ENCODE assay signal across 8 cellular contexts in the genomic region with DNA sequence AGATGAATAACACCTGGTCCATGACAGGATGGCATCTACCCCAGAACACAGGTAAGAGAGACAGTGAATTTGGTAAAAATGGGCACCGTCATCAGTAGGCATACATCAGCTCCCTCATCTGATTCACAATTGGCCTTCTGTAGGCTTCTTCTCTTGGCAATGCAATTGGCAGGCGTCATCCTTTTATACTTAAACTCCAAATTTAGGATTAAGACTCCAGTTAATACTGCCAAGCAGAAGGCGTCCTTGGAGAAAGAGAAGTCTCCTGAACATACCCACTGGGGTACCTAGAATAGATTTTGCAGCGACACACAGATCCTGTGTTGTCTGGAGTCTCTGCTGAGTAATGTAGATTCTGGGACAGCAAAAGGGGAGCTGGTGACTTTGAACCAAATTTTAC. TPM values are rescaled to one million over a fixed set of nuclear protein-coding genes. Genes with fewer than 3 reads are reported as not detected.
DNase-seq lines count a peak whose midpoint lies in the region; ATAC-seq and TF ChIP-seq lines count a peak whose summit lies in the region.

No MANE protein-coding gene starts in this region.

- H3K36me3 Mint-ChIP-seq in CD8-positive, alpha-beta memory T cell, result peaks cover 0 to 4% (median 0%) of the 10 kb centered on the region in 3 donors

- no peaks in the 10 kb centered on the region for H3K9me3 Mint-ChIP-seq in CD8-positive, alpha-beta memory T cell

- peak overlapping the region; percentile 58 for H3K27ac ChIP-seq in CD8-positive, alpha-beta memory T cell (ENCODE audit: low read depth, low read length)
- H3K27ac ChIP-seq in lung (ENCODE audit: low read depth in 1 of 2, low read length in 1 of 2) (no peak overlapping the region), urinary bladder (ENCODE audit: low read depth) (no peak overlapping the region)

- peak; percentile 5 for ATAC-seq in HG03135 (IDR thresholded peaks at IDR 0.05; ENCODE audit: unreplicated experiment)
- ATAC-seq in lung (ENCODE audit: insufficient read depth, low FRiP score), result no peak
- ATAC-seq in GM21786 (IDR thresholded peaks at IDR 0.05; ENCODE audit: unreplicated experiment), result no peak

- CTCF ChIA-PET in CD8-positive, alpha-beta memory T cell (lab: Charles Lee), result no interaction called here

- H3K27ac Mint-ChIP-seq in CD8-positive, alpha-beta memory T cell, result peak overlapping the region in 5 of 8 donors; percentile 29 to 90 (median 53)

- WGBS in lung, 2 donors, result 47 to 48% methylated on average over 4 of the region's 4 CpGs
- 43% methylated on average over 4 of the region's 4 CpGs for WGBS in urinary bladder

- peaks cover 3 to 23% of the 10 kb centered on the region in 2 donors for H3K27me3 Mint-ChIP-seq in CD8-positive, alpha-beta memory T cell

- peak overlapping the region; percentile 63 for H3K4me3 ChIP-seq in CD8-positive, alpha-beta memory T cell (ENCODE audit: low read length)
- H3K4me3 ChIP-seq in astrocyte of the spinal cord (ENCODE audit: low read depth, low read length) (peak overlapping the region; percentile 43), lung (peak overlapping the region; percentile 88), urinary bladder (ENCODE audit: low read depth, low read length) (peak overlapping the region; percentile 68)

- no peak for DNase-seq in CD8-positive, alpha-beta memory T cell
- DNase-seq in astrocyte of the spinal cord (ENCODE audit: low read depth, low spot score), result no peak
- no peak for DNase-seq in lung (ENCODE audit: low spot score)
- DNase-seq in NCI-H2029 (lab: John Stamatoyannopoulos, UW), result no peak
- no peak for DNase-seq in pons (ENCODE audit: low spot score)

- peak overlapping the region; percentile 80 to 97 (median 81) for H3K4me3 Mint-ChIP-seq in CD8-positive, alpha-beta memory T cell

- H3K4me1 ChIP-seq in CD8-positive, alpha-beta memory T cell (ENCODE audit: insufficient read depth, low read length), result peaks cover 14% of the 10 kb centered on the region
- peaks cover 2 to 5% of the 10 kb centered on the region in 2 donors for H3K4me1 ChIP-seq in lung (ENCODE audit: control insufficient read depth in 2 of 2, insufficient read depth in 2 of 2, low read length in 2 of 2)
- no peaks in the 10 kb centered on the region for H3K4me1 ChIP-seq in urinary bladder (ENCODE audit: insufficient read depth)

- in situ Hi-C loops in astrocyte of the spinal cord (cut with HindIII; ENCODE audit: low sequenced_read_pairs), result no loop called here

- H3K27me3 ChIP-seq in CD8-positive, alpha-beta memory T cell (ENCODE audit: insufficient read depth, low read length, poor library complexity, severe bottlenecking), result no peaks in the 10 kb centered on the region
- H3K27me3 ChIP-seq in lung (ENCODE audit: control insufficient read depth, insufficient read depth), result no peaks in the 10 kb centered on the region

- no peaks in the 10 kb centered on the region for H3K36me3 ChIP-seq in CD8-positive, alpha-beta memory T cell (ENCODE audit: insufficient read depth, low read length)
- no peaks in the 10 kb centered on the region for H3K36me3 ChIP-seq in lung (ENCODE audit: control insufficient read depth in 2 of 2, insufficient read depth in 2 of 2, low read length in 2 of 2)
- H3K36me3 ChIP-seq in urinary bladder (ENCODE audit: insufficient read depth), result no peaks in the 10 kb centered on the region

- H3K9me3 ChIP-seq in CD8-positive, alpha-beta memory T cell (ENCODE audit: low read length), result no peaks in the 10 kb centered on the region
- no peaks in the 10 kb centered on the region for H3K9me3 ChIP-seq in lung (ENCODE audit: control insufficient read depth in 2 of 2, insufficient read depth in 1 of 2, low read length in 1 of 2)

- POLR2A ChIA-PET in CD8-positive, alpha-beta memory T cell (lab: Charles Lee), result interaction anchor here (0.6 kb wide), 1 partner anchor 9 kb away, joined by 4 read pairs; no protein-coding TSS in a partner anchor

- TF ChIP-seq CTCF in astrocyte of the spinal cord (IDR thresholded peaks at IDR 0.05; ENCODE audit: low read depth, low read length) (no peak), lung (IDR thresholded peaks at IDR 0.05; ENCODE audit: control extremely low read depth, extremely low read depth) (no peak)

- peaks cover 15 to 24% (median 18%) of the 10 kb centered on the region in 3 donors for H3K4me1 Mint-ChIP-seq in CD8-positive, alpha-beta memory T cell

RNA-seq across cellular contexts. Expression of a gene that starts 0.6 kb away (rescaled TPM):
- total RNA-seq in CD8-positive, alpha-beta memory T cell, result 10 to 100 TPM in 1 of 2 experiments, 1 to 10 TPM in 1; 9.0 to 10.2 TPM
- polyA plus RNA-seq in CD8-positive, alpha-beta memory T cell, result 2.7 TPM
- 10 to 100 TPM in 1 of 2 donors, 1 to 10 TPM in 1; 3.1 to 17.8 TPM for total RNA-seq in lung
- polyA plus RNA-seq in lung, result 1 to 10 TPM; 2.5 to 2.8 TPM
- total RNA-seq in urinary bladder, result 29.4 TPM
- polyA plus RNA-seq in urinary bladder, result 4.1 TPM
